Comparison of ENCODE assay signal across 8 cellular contexts in the genomic region with DNA sequence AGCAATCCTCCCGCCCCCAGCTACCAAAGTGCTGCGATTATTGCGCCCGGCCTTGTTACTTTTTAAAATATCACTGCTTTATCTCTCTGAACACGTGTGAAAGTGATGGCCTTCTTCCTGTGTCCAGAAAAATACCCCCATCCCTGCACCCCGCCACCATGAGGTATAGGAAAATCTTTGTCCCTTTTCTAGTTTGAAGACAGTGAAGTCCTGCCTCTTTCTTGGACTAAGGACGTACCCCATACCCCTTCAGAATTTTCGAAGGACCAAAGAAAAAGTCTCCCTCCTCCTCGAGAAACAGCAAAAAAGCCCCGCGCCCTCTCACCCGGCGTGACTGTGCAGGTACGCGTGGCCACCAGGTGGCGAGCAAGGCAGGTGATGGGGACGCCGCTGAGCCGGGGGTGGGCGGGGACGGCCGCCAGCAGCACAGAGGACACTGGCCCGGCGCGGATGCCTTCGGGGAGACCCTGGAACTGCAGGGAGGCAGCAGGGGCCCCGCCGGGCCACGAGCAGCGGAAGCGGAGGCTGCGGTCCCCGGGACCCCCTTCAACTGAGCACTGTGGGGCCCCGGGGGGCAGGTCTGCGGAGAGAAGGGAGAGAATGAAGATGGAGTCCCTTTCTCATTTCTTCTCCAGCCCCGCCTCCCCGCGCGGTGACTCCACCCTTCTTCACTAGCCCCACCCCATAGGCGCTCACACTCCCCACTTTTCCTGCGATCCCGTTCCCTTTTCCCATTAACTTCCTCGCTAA. TPM values are rescaled to one million over a fixed set of nuclear protein-coding genes. Genes with fewer than 3 reads are reported as not detected.
DNase-seq lines count a peak whose midpoint lies in the region; ATAC-seq and TF ChIP-seq lines count a peak whose summit lies in the region.

No MANE protein-coding gene starts in this region.

- H3K9me3 ChIP-seq in OCI-LY7 (ENCODE audit: low read length) (no peaks in the 10 kb centered on the region), muscle layer of duodenum (ENCODE audit: control insufficient read depth in 1 of 2, low read length in 2 of 2) (no peaks in the 10 kb centered on the region)

- no peaks in the 10 kb centered on the region for H3K27me3 ChIP-seq in muscle layer of duodenum (ENCODE audit: low read depth, low read length)

- in situ Hi-C loops in GM18951 (cut with MboI; ENCODE audit: low sequenced_read_pairs, unreplicated experiment), result no loop called here

- H3K79me2 ChIP-seq in OCI-LY7 (ENCODE audit: insufficient read depth, low read depth, low read length), result no peaks in the 10 kb centered on the region

- H3K27ac ChIP-seq in OCI-LY7 (ENCODE audit: low read depth, low read length, poor library complexity, severe bottlenecking) (no peak overlapping the region), muscle layer of duodenum (ENCODE audit: low read length) (no peak overlapping the region)

- peaks cover 10% of the 10 kb centered on the region for H3K4me1 ChIP-seq in OCI-LY7 (ENCODE audit: insufficient read depth, low read length, poor library complexity, severe bottlenecking)
- peaks cover 3 to 21% of the 10 kb centered on the region in 2 donors for H3K4me1 ChIP-seq in muscle layer of duodenum (ENCODE audit: control insufficient read depth in 1 of 2, insufficient read depth in 2 of 2, low read length in 2 of 2)

- no peaks in the 10 kb centered on the region for H4K20me1 ChIP-seq in OCI-LY7 (ENCODE audit: insufficient read depth, low read length)

- ATAC-seq in HG03432 (IDR thresholded peaks at IDR 0.05; ENCODE audit: unreplicated experiment) (peak; percentile 64), esophagus mucosa (peak; percentile 61)

- DNase-seq in AML-193 (lab: John Stamatoyannopoulos, UW) (peak; percentile 59 to 60), OCI-LY7 (ENCODE audit: low spot score) (peak; percentile 87)
- DNase-seq in activated T-cell treated with anti-CD3 and anti-CD28 coated beads, Interleukin-2, amount 50 U/mL, for 1 hour, result peak; percentile 89
- peak; percentile 92 for DNase-seq in stimulated activated CD8-positive, alpha-beta memory T cell treated with anti-CD3 and anti-CD28 coated beads, Interleukin-4, amount 100 ng/mL, for 48 hours

- H3K4me2 ChIP-seq in OCI-LY7 (ENCODE audit: low read length), result peak overlapping the region; percentile 96

- H3K36me3 ChIP-seq in OCI-LY7 (ENCODE audit: insufficient read depth, low read length), result no peaks in the 10 kb centered on the region
- H3K36me3 ChIP-seq in muscle layer of duodenum (ENCODE audit: control insufficient read depth in 1 of 2, insufficient read depth in 2 of 2, low read length in 2 of 2), result no peaks in the 10 kb centered on the region

- peak; percentile 93 for TF ChIP-seq CTCF in OCI-LY7 (conservative IDR thresholded peaks at IDR 0.05; ENCODE audit: low read length)

- peak overlapping the region; percentile 84 for H2AFZ ChIP-seq in OCI-LY7 (ENCODE audit: low read length)

- H3K4me3 ChIP-seq in OCI-LY7 (ENCODE audit: low read depth, low read length, poor library complexity, severe bottlenecking), result peak overlapping the region; percentile 70
- peak overlapping the region; percentile 70 to 71 for H3K4me3 ChIP-seq in muscle layer of duodenum (ENCODE audit: low read depth in 1 of 2, low read length in 2 of 2)

- POLR2A ChIA-PET in OCI-LY7 (lab: Charles Lee), result interaction anchor here (1.0 kb wide), 1 partner anchor 29 kb away, joined by 4 read pairs; no protein-coding TSS in a partner anchor

- intact Hi-C loops in OCI-LY7 (cut with micrococcal nuclease; ENCODE audit: unreplicated experiment), result loop anchor here (1.0 to 10.0 kb wide), 5 partner anchors 28 to 316 kb away; partner anchors contain the start of genes ETFB and SIGLEC10

- H3K9me2 ChIP-seq in OCI-LY7 (ENCODE audit: insufficient read depth, low read length), result no peaks in the 10 kb centered on the region

- CTCF ChIA-PET in OCI-LY7 (lab: Charles Lee; ENCODE audit: unreplicated experiment), result no interaction called here

- BruUV-seq in OCI-LY7 (replicated peaks; lab: Mats Ljungman, UMichigan), result no TSS peak

- peak; percentile 18 for TF ChIP-seq POLR2A in GM18951 (IDR thresholded peaks at IDR 0.05; ENCODE audit: extremely low read depth, insufficient read depth, insufficient read length)

RNA-seq across cellular contexts. Expression of gene VSIG10L, which starts 3.2 kb away (rescaled TPM):
- 0.09 and 0.72 TPM in 2 replicates for total RNA-seq in OCI-LY7 (2014; rRNA removed; shearing (Covaris generic))
- total RNA-seq in OCI-LY7 (2022) (1.6 and 2.3 TPM in 2 replicates), esophagus mucosa (103 TPM)

RNA-seq across cellular contexts. Expression of gene IGLON5, which starts 27.3 kb away (rescaled TPM):
- not detected in 2 replicates for total RNA-seq in OCI-LY7 (2014; rRNA removed; shearing (Covaris generic))
- total RNA-seq in OCI-LY7 (2022) (not detected in 2 replicates), esophagus mucosa (not detected)

RNA-seq across cellular contexts. Expression of gene ETFB, which starts 27.4 kb away (rescaled TPM):
- total RNA-seq in OCI-LY7 (2014; rRNA removed; shearing (Covaris generic)), result 58.2 and 64.1 TPM in 2 replicates
- total RNA-seq in OCI-LY7 (2022) (58.5 and 71.6 TPM in 2 replicates), esophagus mucosa (142 TPM)

RNA-seq across cellular contexts. Expression of gene CLDND2, which starts 30.1 kb away (rescaled TPM):
- total RNA-seq in OCI-LY7 (2014; rRNA removed; shearing (Covaris generic)), result not detected in 2 replicates
- total RNA-seq in OCI-LY7 (2022) (1.4 and 1.9 TPM in 2 replicates), esophagus mucosa (1.1 TPM)

RNA-seq across cellular contexts. Expression of gene NKG7, which starts 33.7 kb away (rescaled TPM):
- total RNA-seq in OCI-LY7 (2014; rRNA removed; shearing (Covaris generic)), result not detected in 2 replicates
- not detected in 2 replicates for total RNA-seq in OCI-LY7 (2022)
- total RNA-seq in esophagus mucosa, result not detected

Comparison
In these comparisons a context has a peak if more than half of its experiments do, and no peak if none do; other contexts are left out.
1. RNA of gene VSIG10L, which starts 3.2 kb away (total RNA-seq): 103 TPM in esophagus mucosa (single experiment); 0.09 to 2.3 TPM in OCI-LY7; every median in the first group is over 10 times any median in the second.
2. Peak in every context shown above with its lines, with median percentiles within 50 percentile points of each other: DNase-seq.